1 cellular context compared by ENCODE assay signal in the genomic region with DNA sequence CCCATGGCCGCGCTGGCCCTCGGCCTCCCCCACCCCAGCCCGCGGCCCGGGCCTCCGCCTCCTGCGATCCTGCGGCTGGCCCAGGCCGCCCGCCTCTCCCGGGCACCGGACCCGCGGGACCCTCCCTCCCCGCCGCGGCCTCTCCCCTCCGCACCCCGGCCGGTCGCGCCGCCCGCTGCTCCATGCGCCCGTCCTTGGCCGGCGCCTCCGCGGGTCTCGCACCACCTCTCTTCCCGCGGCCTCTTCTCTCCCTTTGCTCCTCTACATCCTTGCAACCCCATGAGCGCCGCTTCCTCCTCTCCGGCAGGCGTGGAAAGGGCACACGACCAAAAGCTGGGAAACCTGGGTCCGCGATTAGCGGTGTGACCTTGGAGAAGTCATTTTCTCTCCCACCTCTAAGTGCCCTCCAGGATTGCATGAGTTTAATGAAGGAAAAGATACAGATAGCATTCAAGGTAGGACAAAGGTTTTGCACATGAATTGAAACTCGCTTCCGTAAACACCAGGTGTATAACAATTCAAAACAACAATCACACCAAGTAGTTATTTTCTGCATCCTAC.
TF ChIP-seq lines count a peak whose summit lies in the region.

No MANE protein-coding gene starts in this region.

TF ChIP-seq in endothelial cell of umbilical vein, 7 proteins besides CTCF, POLR2A, EP300 and RAD21:
- no peak for TF ChIP-seq FOS (IDR thresholded peaks at IDR 0.05; ENCODE audit: borderline replicate concordance, insufficient read depth, low read length)
- TF ChIP-seq EZH2 (IDR thresholded peaks at IDR 0.05; ENCODE audit: borderline replicate concordance, low read depth, low read length, severe bottlenecking): no peak
- no peak for TF ChIP-seq GATA2 (IDR thresholded peaks at IDR 0.05; ENCODE audit: insufficient read depth, insufficient read length, low read depth, low read length)
- no peak for TF ChIP-seq JUN (IDR thresholded peaks at IDR 0.05; ENCODE audit: borderline replicate concordance, insufficient read depth, insufficient read length, low read depth)
- TF ChIP-seq POLR2AphosphoS5 (IDR thresholded peaks at IDR 0.05; ENCODE audit: insufficient read depth, low read depth, low read length): no peak
- no peak for TF ChIP-seq MYC (IDR thresholded peaks at IDR 0.05; ENCODE audit: low read depth, low read length)
- TF ChIP-seq, protein P1, sequence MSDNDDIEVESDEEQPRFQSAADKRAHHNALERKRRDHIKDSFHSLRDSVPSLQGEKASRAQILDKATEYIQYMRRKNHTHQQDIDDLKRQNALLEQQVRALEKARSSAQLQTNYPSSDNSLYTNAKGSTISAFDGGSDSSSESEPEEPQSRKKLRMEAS (IDR thresholded peaks at IDR 0.05; ENCODE audit: insufficient read depth, insufficient read length): no peak
